26 cellular contexts compared by ENCODE assay signal in genomic region chr5:149093625-149094024, GRCh38.
"Had no signal": no experiment of that assay in that cellular context is flagged by ENCODE, and none has a peak within 500 bp of the region (broad histone marks: within the 10 kb centered on the region; RNA-seq: fewer than 3 reads in every experiment).

No MANE protein-coding gene starts in this region.

- H3K9me3 ChIP-seq: colonic mucosa, gastrocnemius medialis had no signal

- DNase-seq: colonic mucosa; cortex of kidney; dermis blood vessel endothelial cell; dorsolateral prefrontal cortex; effector CD4-positive, alpha-beta T cell; effector CD8-positive, alpha-beta T cell; effector memory CD4-positive, alpha-beta T cell; effector memory CD8-positive, alpha-beta T cell; endodermal cell; erythroblast; esophagus squamous epithelium; foreskin fibroblast; foreskin keratinocyte; foreskin melanocyte; gastrocnemius medialis; glutamatergic neuron; head of caudate nucleus; heart left ventricle had no signal

- ATAC-seq: effector memory CD8-positive, alpha-beta T cell; esophagus mucosa; foreskin keratinocyte; gastrocnemius medialis; heart left ventricle had no signal

- FAIRE-seq: colon, endometrium, endothelial cell of umbilical vein, frontal cortex had no signal

- H3K4me3 ChIP-seq: colonic mucosa, coronary artery, dorsolateral prefrontal cortex, esophagus muscularis mucosa, esophagus squamous epithelium, gastrocnemius medialis, heart left ventricle had no signal

- H3K27ac ChIP-seq: colonic mucosa, coronary artery, dorsolateral prefrontal cortex, epithelial cell of prostate, esophagus muscularis mucosa, esophagus squamous epithelium, foreskin keratinocyte, gastrocnemius medialis, heart left ventricle had no signal

- H3K27me3 ChIP-seq: colonic mucosa, dorsolateral prefrontal cortex, esophagus muscularis mucosa, esophagus squamous epithelium, foreskin keratinocyte, gastrocnemius medialis, heart left ventricle had no signal

- H3K4me1 ChIP-seq: colonic mucosa, esophagus muscularis mucosa, foreskin keratinocyte, gastrocnemius medialis had no signal

- H3K36me3 ChIP-seq: colonic mucosa, esophagus muscularis mucosa, esophagus squamous epithelium, gastrocnemius medialis, heart left ventricle had no signal
